In genomic region chr5:93578813-93579560, GRCh38 we compare ENCODE assay signal across 8 cellular contexts. TPM values are rescaled to one million over a fixed set of nuclear protein-coding genes. Genes with fewer than 3 reads are reported as not detected.
DNase-seq lines count a peak whose midpoint lies in the region; ATAC-seq lines count a peak whose summit lies in the region.

No MANE protein-coding gene starts in this region.

- H3K27ac ChIP-seq in substantia nigra (ENCODE audit: low read depth, low read length, poor library complexity, severe bottlenecking): peak overlapping the region; percentile 80

- DNase-seq in DMS53 (lab: John Stamatoyannopoulos, UW) (peak; percentile 26), DMS53 treated with DMSO at 0.1 percent for 48 hours (lab: John Stamatoyannopoulos, UW; ENCODE audit: unreplicated experiment) (no peak), anterior cingulate cortex (lab: John Stamatoyannopoulos, UW) (peak in 42 of 58 donors; percentile 25 to 84 (median 54)), left kidney (ENCODE audit: low read depth, low spot score) (peak; percentile 90), substantia nigra (lab: John Stamatoyannopoulos, UW) (peak in 23 of 49 donors; percentile 22 to 79 (median 62)), HUDEP-2 (lab: John Stamatoyannopoulos, UW; ENCODE audit: unreplicated experiment in 76 of 76) (no peak), NCI-H345 (lab: John Stamatoyannopoulos, UW) (no peak)

- ATAC-seq in esophagus mucosa: no peak

RNA-seq across cellular contexts. Expression of gene NR2F1-AS1, which starts 2.0 kb away (rescaled TPM):
- 0.84 TPM for total RNA-seq in esophagus mucosa

RNA-seq across cellular contexts. Expression of gene NR2F1, which starts 4.0 kb away (rescaled TPM):
- total RNA-seq in esophagus mucosa: 2.7 TPM

Comparison
In these comparisons a context has a peak if more than half of its experiments do, and no peak if none do; other contexts are left out.
1. DNase-seq: peak in DMS53 (single experiment), anterior cingulate cortex (42 of 58) and left kidney (single experiment); none in DMS53 treated with DMSO at 0.1 percent for 48 hours (single experiment), HUDEP-2 (0 of 76) and NCI-H345 (single experiment).